In genomic region chr3:178536271-178537079, GRCh38 we compare ENCODE assay signal across 9 cellular contexts. TPM values are rescaled to one million over a fixed set of nuclear protein-coding genes. Genes with fewer than 3 reads are reported as not detected.
DNase-seq lines count a peak whose midpoint lies in the region; ATAC-seq and TF ChIP-seq lines count a peak whose summit lies in the region.
"Had no signal": no experiment of that assay in that cellular context is flagged by ENCODE, and none has a peak within 500 bp of the region (broad histone marks: within the 10 kb centered on the region; RNA-seq: fewer than 3 reads in every experiment).

Gene KCNMB2 (plus strand): TSS chr3:178536436.

- ATAC-seq in T-cell (replicated peaks in 1 of 4) = no peak

- H3K4me1 Mint-ChIP-seq in T-cell = peaks cover 6 to 11% (median 10%) of the 10 kb centered on the region in 3 donors

- DNase-seq in AG04449 (ENCODE audit: low read depth, low spot score) = no peak
- peak; percentile 7 for DNase-seq in LHCN-M2 (ENCODE audit: low read depth)
- DNase-seq in astrocyte of the spinal cord (ENCODE audit: low read depth, low spot score) = peak; percentile 24
- DNase-seq in T-helper 2 cell = no peak
- no peak for DNase-seq in T-cell
- DNase-seq in effector CD8-positive, alpha-beta T cell (lab: John Stamatoyannopoulos, UW) = no peak
- DNase-seq: activated B cell treated with CpG ODN at 0.5 μM for 24 hours had no signal

- CTCF ChIA-PET in AG04449 (lab: Yijun Ruan, JAX) (no interaction called here), T-cell (lab: Charles Lee) (no interaction called here)

- peaks cover 41 to 51% of the 10 kb centered on the region in 2 donors for H3K27me3 Mint-ChIP-seq in T-cell

- peak within 1 kb of the TSS in 1 of 2 donors; percentile 13 for H3K9ac ChIP-seq in liver (ENCODE audit: low read depth in 1 of 2, low read length in 2 of 2)

- H3K4me3 ChIP-seq in AG04449 (ENCODE audit: low read depth, low read length) (peak within 1 kb of the TSS; percentile 27), astrocyte of the spinal cord (ENCODE audit: low read depth, low read length) (peak within 1 kb of the TSS; percentile 28), liver (ENCODE audit: low read depth in 1 of 3, low read length in 3 of 3) (peak within 1 kb of the TSS; percentile 3 to 30 (median 21)), urinary bladder (ENCODE audit: low read depth, low read length) (peak within 1 kb of the TSS; percentile 23)

- in situ Hi-C loops in astrocyte of the spinal cord (cut with HindIII; ENCODE audit: low sequenced_read_pairs) = no loop called here

- H3K27me3 ChIP-seq in liver (ENCODE audit: control insufficient read depth in 4 of 4, insufficient read depth in 4 of 4, low read length in 3 of 4) = peaks cover 0 to 11% (median 2%) of the 10 kb centered on the region in 4 donors

- H3K9me3 ChIP-seq in liver (ENCODE audit: control insufficient read depth in 4 of 4, low read length in 3 of 4) = no peaks in the 10 kb centered on the region

- peak within 1 kb of the TSS in 1 of 2 donors; percentile 7 for H3K27ac Mint-ChIP-seq in T-cell
- H3K27ac Mint-ChIP-seq: activated B cell treated with CpG ODN at 0.5 μM for 24 hours had no signal

- H3K36me3 ChIP-seq in liver (ENCODE audit: control insufficient read depth in 4 of 4, insufficient read depth in 3 of 4, low read depth in 1 of 4, low read length in 3 of 4) = no peaks in the 10 kb centered on the region
- H3K36me3 ChIP-seq in urinary bladder (ENCODE audit: insufficient read depth) = no peaks in the 10 kb centered on the region

- H3K4me1 ChIP-seq in liver (ENCODE audit: control insufficient read depth in 4 of 4, insufficient read depth in 4 of 4, low read length in 3 of 4) = no peaks in the 10 kb centered on the region
- H3K4me1 ChIP-seq in urinary bladder (ENCODE audit: insufficient read depth) = no peaks in the 10 kb centered on the region

- H3K27ac ChIP-seq in liver (ENCODE audit: low read depth in 1 of 2, low read length in 2 of 2) (no peak within 1 kb of the TSS), urinary bladder (ENCODE audit: low read depth) (no peak within 1 kb of the TSS)

- WGBS in liver = 16% methylated on average over 17 of the region's 17 CpGs
- 5% methylated on average over 17 of the region's 17 CpGs for WGBS in urinary bladder

- H3K9me3 Mint-ChIP-seq in T-cell = peaks cover 0 to 1% (median under 1%) of the 10 kb centered on the region in 3 donors

- TF ChIP-seq RAD21 in liver (IDR thresholded peaks at IDR 0.05) = no peak

- H3K4me3 Mint-ChIP-seq in T-cell = peak within 1 kb of the TSS in 1 of 3 donors; percentile 44
- H3K4me3 Mint-ChIP-seq: activated B cell treated with CpG ODN at 0.5 μM for 24 hours had no signal

- no peak for TF ChIP-seq CTCF in AG04449 (IDR thresholded peaks at IDR 0.05; ENCODE audit: insufficient read depth, low read length, missing control alignments)
- no peak for TF ChIP-seq CTCF in astrocyte of the spinal cord (IDR thresholded peaks at IDR 0.05; ENCODE audit: low read depth, low read length)
- no peak for TF ChIP-seq CTCF in liver (IDR thresholded peaks at IDR 0.05; ENCODE audit: low read depth, low read length, missing input control)

- H3K36me3 Mint-ChIP-seq in T-cell = no peaks in the 10 kb centered on the region

- POLR2A ChIA-PET in AG04449 (lab: Yijun Ruan, JAX) (no interaction called here), T-cell (lab: Charles Lee) (no interaction called here)

TF ChIP-seq in liver, 16 proteins besides CTCF, POLR2A, EP300 and RAD21:
- no peak for TF ChIP-seq HNF4A (conservative IDR thresholded peaks at IDR 0.05)
- TF ChIP-seq FOXA2 (IDR thresholded peaks at IDR 0.05) = no peak
- TF ChIP-seq NR2F2 (IDR thresholded peaks at IDR 0.05) = no peak
- TF ChIP-seq YY1 (IDR thresholded peaks at IDR 0.05) = no peak
TF ChIP-seq in liver: peak in this region for 0.

RNA-seq across cellular contexts. Expression of gene KCNMB2, which starts in this region (rescaled TPM):
- total RNA-seq in LHCN-M2 (2014; rRNA removed) = not detected in 2 replicates
- polyA plus RNA-seq in LHCN-M2 (2012) = 0.21 TPM
- total RNA-seq in liver = under 1 TPM; 0.08 to 0.33 TPM
- under 1 TPM in 1 of 2 donors, not detected in 1; 0.16 TPM for polyA plus RNA-seq in liver
- 6.1 TPM for total RNA-seq in urinary bladder
- polyA plus RNA-seq in urinary bladder = 0.06 TPM
- not detected for total RNA-seq in T-cell
- total RNA-seq: activated B cell treated with CpG ODN at 0.5 μM for 24 hours had no signal

Comparison
In these comparisons a context has a peak if more than half of its experiments do, and no peak if none do; other contexts are left out.
1. Peak in DNase-seq in LHCN-M2; RNA of the gene not detected or under 1 TPM.